21 cellular contexts compared by ENCODE assay signal in the genomic region with DNA sequence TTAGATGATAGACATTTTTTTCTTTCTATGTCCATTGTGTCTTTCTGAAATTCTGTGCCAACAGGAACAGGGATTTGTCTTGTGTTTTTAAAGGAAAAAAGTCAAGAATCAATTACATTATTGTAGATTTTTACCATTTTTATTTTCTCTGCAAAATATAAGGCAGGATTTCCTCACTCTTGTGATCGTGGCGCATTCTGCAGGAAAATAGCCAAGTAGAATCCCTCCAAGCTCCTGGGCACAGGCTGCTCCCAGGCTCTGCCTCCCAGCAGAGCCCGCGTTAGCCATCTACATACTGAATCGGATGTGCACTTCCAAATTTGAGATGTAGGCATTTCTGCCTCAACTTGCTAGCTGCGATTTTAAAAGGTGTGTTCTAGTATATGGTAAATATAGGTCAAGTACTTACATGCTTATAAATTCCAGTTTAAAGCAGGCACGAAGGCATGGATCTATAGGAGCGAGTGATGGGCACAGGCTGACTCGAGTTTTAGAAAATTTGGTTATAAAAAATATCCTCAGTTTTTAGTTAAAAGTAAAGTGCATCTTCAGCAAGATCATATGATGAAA. TPM values are rescaled to one million over a fixed set of nuclear protein-coding genes. Genes with fewer than 3 reads are reported as not detected.
DNase-seq lines count a peak whose midpoint lies in the region; ATAC-seq and TF ChIP-seq lines count a peak whose summit lies in the region.
"Had no signal": no experiment of that assay in that cellular context is flagged by ENCODE, and none has a peak within 500 bp of the region (broad histone marks: within the 10 kb centered on the region; RNA-seq: fewer than 3 reads in every experiment).

No MANE protein-coding gene starts in this region.

- no peaks in the 10 kb centered on the region for H3K79me2 ChIP-seq in Karpas-422 (ENCODE audit: low read length)

- peak overlapping the region; percentile 86 to 99 (median 96) for H3K27ac Mint-ChIP-seq in nephron
- no peak overlapping the region for H3K27ac Mint-ChIP-seq in CD14-positive monocyte

- H3K9me3 ChIP-seq in Karpas-422 (ENCODE audit: low read length), result no peaks in the 10 kb centered on the region

- H2AFZ ChIP-seq in Karpas-422 (ENCODE audit: low read length), result no peak overlapping the region

- no peaks in the 10 kb centered on the region; the same call in 1 of the 2 replicates for H3K36me3 ChIP-seq in BJ (ENCODE audit: control insufficient read depth, insufficient read depth, low read length)
- H3K36me3 ChIP-seq in Karpas-422 (ENCODE audit: insufficient read depth, low read length), result no peaks in the 10 kb centered on the region
- H3K36me3 ChIP-seq: brain microvascular endothelial cell had no signal

- H3K4me1 Mint-ChIP-seq in nephron (peaks cover 96% of the 10 kb centered on the region), CD14-positive monocyte (peaks cover 39% of the 10 kb centered on the region)

- peak; percentile 48 for ATAC-seq in foreskin keratinocyte
- ATAC-seq: sciatic nerve, SK-N-SH treated with all-trans-retinoic acid at 6 μM for 48 hours had no signal

- H3K4me1 ChIP-seq in foreskin keratinocyte, result peaks cover 23% of the 10 kb centered on the region
- no peaks in the 10 kb centered on the region for H3K4me1 ChIP-seq in Karpas-422 (ENCODE audit: low read length)

- H3K36me3 Mint-ChIP-seq in nephron (ENCODE audit: low read depth) (no peaks in the 10 kb centered on the region), CD14-positive monocyte (peaks cover 8 to 17% of the 10 kb centered on the region in 2 donors)

- DNase-seq in BJ (ENCODE audit: low read depth) (no peak), NCI-H526 treated with DMSO at 0.1 percent for 48 hours (lab: John Stamatoyannopoulos, UW) (peak; percentile 36), foreskin keratinocyte (peak in 1 of 2 donors; percentile 57), Karpas-422 (no peak), NCI-H2171 (lab: John Stamatoyannopoulos, UW) (no peak), CD14-positive monocyte (ENCODE audit: low spot score) (no peak)
- DNase-seq in activated effector memory CD4-positive, alpha-beta T cell treated with anti-CD3 and anti-CD28 coated beads, Interleukin-2, amount 50 U/mL, for 16 hours, result no peak
- DNase-seq: activated CD8-positive, alpha-beta memory T cell treated with anti-CD3 and anti-CD28 coated beads for 24 hours; activated effector memory CD4-positive, alpha-beta T cell treated with Interleukin-2 at 50 U/mL for 16 hours; brain microvascular endothelial cell; DMS153; H7; left cardiac atrium; NCI-H1105; NCI-H510A; PC-3; stimulated activated naive CD4-positive, alpha-beta T cell had no signal

- H3K27me3 Mint-ChIP-seq in nephron (ENCODE audit: low read depth) (no peaks in the 10 kb centered on the region), CD14-positive monocyte (ENCODE audit: low read depth in 3 of 3) (peaks cover 0 to 2% (median 2%) of the 10 kb centered on the region in 3 donors)

- H4K20me1 ChIP-seq in Karpas-422 (ENCODE audit: insufficient read depth, low read depth, low read length), result peaks cover 45% of the 10 kb centered on the region

- H3K9me2 ChIP-seq in Karpas-422 (replicated peaks; ENCODE audit: insufficient read depth, low read length), result no peaks in the 10 kb centered on the region

- H3K9ac ChIP-seq in Karpas-422 (ENCODE audit: low read length), result no peak overlapping the region

- H3K4me2 ChIP-seq in Karpas-422 (ENCODE audit: low read depth, low read length, poor library complexity, severe bottlenecking), result no peak overlapping the region

- CTCF ChIA-PET in BJ (lab: Yijun Ruan, JAX), result interaction anchor here (0.5 to 1.0 kb wide), 5 partner anchors 8 to 87 kb away, joined by 3 to 5 read pairs (median 3); no protein-coding TSS in a partner anchor

- H3K27me3 ChIP-seq in BJ (ENCODE audit: control insufficient read depth, insufficient read depth, low read length), result no peaks in the 10 kb centered on the region
- H3K27me3 ChIP-seq in foreskin keratinocyte, result no peaks in the 10 kb centered on the region
- no peaks in the 10 kb centered on the region for H3K27me3 ChIP-seq in Karpas-422 (ENCODE audit: low read length)
- H3K27me3 ChIP-seq: brain microvascular endothelial cell had no signal

- H3K4me3 ChIP-seq in BJ (ENCODE audit: low read depth, low read length), result peak overlapping the region; percentile 10; the same call in 1 of the 2 replicates
- H3K4me3 ChIP-seq in Karpas-422 (ENCODE audit: low read length), result no peak overlapping the region

- POLR2A ChIA-PET in BJ (lab: Charles Lee), result no interaction called here

- H3K27ac ChIP-seq in foreskin keratinocyte (no peak overlapping the region), Karpas-422 (ENCODE audit: low read length) (no peak overlapping the region)
- H3K27ac ChIP-seq: brain microvascular endothelial cell, VCaP had no signal

- no peak for TF ChIP-seq CTCF in BJ (IDR thresholded peaks at IDR 0.05; ENCODE audit: insufficient read depth, low read depth, low read length)
- TF ChIP-seq CTCF in foreskin keratinocyte (conservative IDR thresholded peaks at IDR 0.05), result no peak
- no peak for TF ChIP-seq CTCF in nephron (IDR thresholded peaks at IDR 0.05; ENCODE audit: unreplicated experiment in 3 of 3)
- TF ChIP-seq CTCF in CD14-positive monocyte (IDR thresholded peaks at IDR 0.05), result no peak

- H3K9me3 Mint-ChIP-seq in nephron, result no peaks in the 10 kb centered on the region
- H3K9me3 Mint-ChIP-seq in CD14-positive monocyte, result no peaks in the 10 kb centered on the region

- H3K4me3 Mint-ChIP-seq in nephron (peak overlapping the region; percentile 26 to 74 (median 37)), CD14-positive monocyte (no peak overlapping the region)

- intact Hi-C loops in CD14-positive monocyte (cut with micrococcal nuclease), result no loop called here

RNA-seq across cellular contexts. Expression of a gene that starts 10.3 kb away (rescaled TPM):
- polyA plus RNA-seq in BJ (2011; rRNA removed) (19.3 and 23.9 TPM in 2 replicates), foreskin keratinocyte (2.5 and 2.9 TPM in 2 replicates), CD14-positive monocyte (1 to 10 TPM in 1 of 2 donors, under 1 TPM in 1; 0.76 to 1.4 TPM)
- 29.9 and 37.0 TPM in 2 replicates for polyA minus RNA-seq in BJ (2011; rRNA and poly(A)+ RNA removed)
- total RNA-seq in foreskin keratinocyte, result 8.2 and 9.2 TPM in 2 replicates
- total RNA-seq in Karpas-422 (2014; rRNA removed; shearing (Covaris generic); ENCODE audit: low replicate concordance), result 4.7 and 5.7 TPM in 2 replicates

RNA-seq across cellular contexts. Expression of a gene that starts 11.9 kb away (rescaled TPM):
- polyA plus RNA-seq in BJ (2011; rRNA removed), result 63.0 and 70.3 TPM in 2 replicates
- 58.4 and 99.1 TPM in 2 replicates for polyA minus RNA-seq in BJ (2011; rRNA and poly(A)+ RNA removed)
- total RNA-seq in foreskin keratinocyte, result 13.9 and 14.4 TPM in 2 replicates
- polyA plus RNA-seq in foreskin keratinocyte, result 11.8 and 12.5 TPM in 2 replicates
- 6.6 and 17.7 TPM in 2 replicates for total RNA-seq in Karpas-422 (2014; rRNA removed; shearing (Covaris generic); ENCODE audit: low replicate concordance)
- 10 to 100 TPM; 15.5 to 27.5 TPM for polyA plus RNA-seq in CD14-positive monocyte

Comparison
In these comparisons a context has a peak if more than half of its experiments do, and no peak if none do; other contexts are left out.
1. H3K27ac Mint-ChIP-seq: peak in nephron (3 of 3); none in CD14-positive monocyte (0 of 7).
2. H3K4me3 Mint-ChIP-seq: peak in nephron (3 of 3); none in CD14-positive monocyte (0 of 2).